In genomic region chr5:3599283-3600105, GRCh38 we compare ENCODE assay signal across 1 cellular context.
TF ChIP-seq lines count a peak whose summit lies in the region.

No MANE protein-coding gene starts in this region.

TF ChIP-seq in WTC11, 78 proteins besides CTCF, POLR2A, EP300 and RAD21 (continued from another document):
- no peak for TF ChIP-seq NFE2L1 (CRISPR knock-in tag; IDR thresholded peaks at IDR 0.05)
